Comparison of ENCODE assay signal across 8 cellular contexts in genomic region chr6:131807644-131808459, GRCh38. TPM values are rescaled to one million over a fixed set of nuclear protein-coding genes. Genes with fewer than 3 reads are reported as not detected.
DNase-seq lines count a peak whose midpoint lies in the region; ATAC-seq and TF ChIP-seq lines count a peak whose summit lies in the region.

TSS of gene ENPP1 (plus strand) at chr6:131808020. CDS start at chr6:131808036, 16 bp downstream.

- H3K4me1 ChIP-seq in BLaER1 (peaks cover 14% of the 10 kb centered on the region), HUES64 (ENCODE audit: insufficient read depth, low read length) (peaks cover 20% of the 10 kb centered on the region), SK-N-SH (ENCODE audit: control insufficient read depth in 1 of 2, insufficient read depth in 2 of 2, low read depth in 1 of 2, low read length in 1 of 2) (peaks cover 0 to 2% of the 10 kb centered on the region in 2 experiments; a peak in 1 of 4 replicates), tibial nerve (peaks cover 0 to 22% (median 9%) of the 10 kb centered on the region in 4 donors)

- peaks cover 29% of the 10 kb centered on the region for H3K27me3 Mint-ChIP-seq in activated naive CD4-positive, alpha-beta T cell treated with anti-CD3 and anti-CD28 coated beads, Interleukin-2, amount 50 U/mL, for 24 hours

- peak within 1 kb of the TSS; percentile 79 for H3K4me3 ChIP-seq in BLaER1
- peak within 1 kb of the TSS; percentile 76 for H3K4me3 ChIP-seq in HUES64 (ENCODE audit: low read length)
- peak within 1 kb of the TSS; percentile 42 to 64 for H3K4me3 ChIP-seq in SK-N-SH (ENCODE audit: low read depth in 2 of 2, low read length in 1 of 2)
- H3K4me3 ChIP-seq in tibial nerve: peak within 1 kb of the TSS; percentile 63 to 92 (median 75)

- no peaks in the 10 kb centered on the region for H3F3A ChIP-seq in SK-N-SH (replicated peaks; ENCODE audit: insufficient read depth)

- no peak within 1 kb of the TSS for H3K27ac Mint-ChIP-seq in activated naive CD4-positive, alpha-beta T cell treated with anti-CD3 and anti-CD28 coated beads, Interleukin-2, amount 50 U/mL, for 24 hours

- H3K9me3 Mint-ChIP-seq in activated naive CD4-positive, alpha-beta T cell treated with anti-CD3 and anti-CD28 coated beads, Interleukin-2, amount 50 U/mL, for 24 hours: no peaks in the 10 kb centered on the region

- H3K27me3 ChIP-seq in BLaER1: peaks cover 7% of the 10 kb centered on the region; the same call in 1 of the 2 replicates
- H3K27me3 ChIP-seq in HUES64 (ENCODE audit: insufficient read depth, low read length): peaks cover 31% of the 10 kb centered on the region
- peaks cover 20% of the 10 kb centered on the region; the same call in 1 of the 2 replicates for H3K27me3 ChIP-seq in SK-N-SH (ENCODE audit: insufficient read depth)
- no peaks in the 10 kb centered on the region for H3K27me3 ChIP-seq in tibial nerve

- peaks cover 20% of the 10 kb centered on the region for H3K4me1 Mint-ChIP-seq in activated naive CD4-positive, alpha-beta T cell treated with anti-CD3 and anti-CD28 coated beads, Interleukin-2, amount 50 U/mL, for 24 hours

- H3K9me3 ChIP-seq in BLaER1 (no peaks in the 10 kb centered on the region), HUES64 (ENCODE audit: insufficient read depth, low read depth, low read length) (0 out of 2 replicates have a peak, but pooled peaks cover 3% of the 10 kb centered on the region), SK-N-SH (no peaks in the 10 kb centered on the region), tibial nerve (no peaks in the 10 kb centered on the region)

- POLR2A ChIA-PET in SK-N-SH (lab: Yijun Ruan, JAX): no interaction called here

- H3K9me2 ChIP-seq in SK-N-SH: no peaks in the 10 kb centered on the region

- ATAC-seq in GM21360 (IDR thresholded peaks at IDR 0.05; ENCODE audit: unreplicated experiment): peak; percentile 63

- intact Hi-C loops in head of caudate nucleus (cut with DNase I): no loop called here

- TF ChIP-seq CTCF in SK-N-SH (IDR thresholded peaks at IDR 0.05) (no peak; the same call in 1 of the 2 replicates), tibial nerve (IDR thresholded peaks at IDR 0.05) (peak in 4 of 5 experiments; percentile 7 to 29 (median 20))

- TF ChIP-seq EP300 in SK-N-SH (IDR thresholded peaks at IDR 0.05; ENCODE audit: borderline replicate concordance in 1 of 2, low read depth in 1 of 2, low read length in 1 of 2) (no peak), tibial nerve (IDR thresholded peaks at IDR 0.05) (peak in 1 of 2 donors; percentile 29)

- peak within 1 kb of the TSS; percentile 94 for H3K4me2 ChIP-seq in BLaER1
- H3K4me2 ChIP-seq in SK-N-SH: peak within 1 kb of the TSS; percentile 90; the same call in 1 of the 2 replicates

- H4K20me1 ChIP-seq in BLaER1: no peaks in the 10 kb centered on the region
- no peaks in the 10 kb centered on the region for H4K20me1 ChIP-seq in SK-N-SH (ENCODE audit: insufficient read depth)

- H3K9ac ChIP-seq in BLaER1 (peak within 1 kb of the TSS; percentile 71), HUES64 (ENCODE audit: low read depth, low read length) (peak within 1 kb of the TSS; percentile 74), SK-N-SH (no peak within 1 kb of the TSS)

- H3K4me3 Mint-ChIP-seq in activated naive CD4-positive, alpha-beta T cell treated with anti-CD3 and anti-CD28 coated beads, Interleukin-2, amount 50 U/mL, for 24 hours: peak within 1 kb of the TSS; percentile 83

- under 1% methylated on average over 99 of the region's 99 CpGs for WGBS in HUES64
- under 1% methylated on average over 15 of the region's 99 CpGs for WGBS in SK-N-SH (ENCODE audit: low lambda C conversion rate)
- WGBS in tibial nerve, 2 donors: 0 to 1% methylated on average over 33 to 59 of the region's 99 CpGs

- DNase-seq in SK-N-SH: peak; percentile 73
- DNase-seq in head of caudate nucleus: peak; percentile 37 to 90 (median 78)
- DNase-seq in occipital lobe (lab: John Stamatoyannopoulos, UW): peak; percentile 54
- DNase-seq in tibial nerve (ENCODE audit: low spot score in 2 of 2): peak; percentile 41 to 53

- H2AFZ ChIP-seq in SK-N-SH (ENCODE audit: low read depth): peak within 1 kb of the TSS; percentile 69; the same call in 1 of the 2 replicates

- CTCF ChIA-PET in SK-N-SH (lab: Yijun Ruan, JAX): no interaction called here

- H3K36me3 ChIP-seq in BLaER1 (no peaks in the 10 kb centered on the region), HUES64 (ENCODE audit: insufficient read depth, low read length) (no peaks in the 10 kb centered on the region), SK-N-SH (replicated peaks in 1 of 2; ENCODE audit: control insufficient read depth in 1 of 2, insufficient read depth in 2 of 2, low read length in 1 of 2) (no peaks in the 10 kb centered on the region), tibial nerve (no peaks in the 10 kb centered on the region)

- TF ChIP-seq RAD21 in SK-N-SH (IDR thresholded peaks at IDR 0.05; ENCODE audit: low read length): no peak

- H3K36me3 Mint-ChIP-seq in activated naive CD4-positive, alpha-beta T cell treated with anti-CD3 and anti-CD28 coated beads, Interleukin-2, amount 50 U/mL, for 24 hours: no peaks in the 10 kb centered on the region

- H3K27ac ChIP-seq in BLaER1 (no peak within 1 kb of the TSS), HUES64 (ENCODE audit: low read depth, low read length) (peak within 1 kb of the TSS; percentile 77; the same call in 1 of the 2 replicates), SK-N-SH (ENCODE audit: low read depth in 2 of 2, low read length in 1 of 2) (no peak within 1 kb of the TSS), tibial nerve (peak within 1 kb of the TSS; percentile 34 to 88 (median 75))

- no peaks in the 10 kb centered on the region for H3K79me2 ChIP-seq in SK-N-SH (ENCODE audit: insufficient read depth)

- TF ChIP-seq POLR2A in tibial nerve (IDR thresholded peaks at IDR 0.05): peak in 1 of 2 donors; percentile 39

TF ChIP-seq in SK-N-SH, 30 proteins besides CTCF, POLR2A, EP300 and RAD21 (continues in another document):
- TF ChIP-seq ZBTB33 (IDR thresholded peaks at IDR 0.05; ENCODE audit: borderline replicate concordance, low read depth) (no peak), FOXJ3 (CRISPR knock-in tag; IDR thresholded peaks at IDR 0.05) (no peak), MXI1 (IDR thresholded peaks at IDR 0.05; ENCODE audit: low read depth, low read length) (no peak), NRF1 (IDR thresholded peaks at IDR 0.05; ENCODE audit: low read depth, low read length) (no peak), SMC3 (IDR thresholded peaks at IDR 0.05; ENCODE audit: low read depth, low read length) (no peak), EZH2phosphoT487 (IDR thresholded peaks at IDR 0.05; ENCODE audit: borderline replicate concordance, low read depth) (no peak), CHD2 (IDR thresholded peaks at IDR 0.05; ENCODE audit: low read length, partially characterized antibody) (no peak), USF1 (IDR thresholded peaks at IDR 0.05; ENCODE audit: borderline replicate concordance, low read depth) (no peak), TAF1 (IDR thresholded peaks at IDR 0.05; ENCODE audit: borderline replicate concordance, low read depth, low read length) (no peak), JUND (IDR thresholded peaks at IDR 0.05) (no peak), FOSL2 (IDR thresholded peaks at IDR 0.05; ENCODE audit: borderline replicate concordance, low read depth) (no peak)

RNA-seq across cellular contexts. Expression of gene ENPP1, which starts in this region (rescaled TPM):
- 11.6 TPM for polyA plus RNA-seq in HUES64 (2013, experiment 1 of 2)
- 12.0 TPM for polyA plus RNA-seq in HUES64 (2013, experiment 2 of 2)
- polyA plus RNA-seq in SK-N-SH (2012; rRNA removed): not detected in 2 replicates
- polyA plus RNA-seq in SK-N-SH (2012; cell fraction: cytosol; rRNA removed): 0.01 TPM in 1 of 2 replicates, not detected in the other
- polyA plus RNA-seq in SK-N-SH (2012; cell fraction: nucleus; rRNA removed): not detected in 2 replicates
- total RNA-seq in occipital lobe: 0.47 TPM
- total RNA-seq in tibial nerve: 10 to 100 TPM; 11.8 to 22.8 (median 18.7) TPM

Comparison
In these comparisons a context has a peak if more than half of its experiments do, and no peak if none do; other contexts are left out.
1. Peak in DNase-seq, H3K4me3 ChIP-seq and H3K4me2 ChIP-seq in SK-N-SH; RNA of the gene not detected or under 1 TPM.
2. Peak in DNase-seq in occipital lobe; RNA of the gene not detected or under 1 TPM.
3. H3K27ac ChIP-seq: peak in HUES64 (single experiment) and tibial nerve (4 of 4); none in BLaER1 (single experiment) and SK-N-SH (0 of 2).
4. Peak in every context shown above with its lines, with median percentiles within 50 percentile points of each other: H3K4me3 ChIP-seq and DNase-seq.